8 cellular contexts compared by ENCODE assay signal in genomic region chr4:166067915-166068314, GRCh38.
"Had no signal": no experiment of that assay in that cellular context is flagged by ENCODE, and none has a peak within 500 bp of the region (broad histone marks: within the 10 kb centered on the region; RNA-seq: fewer than 3 reads in every experiment).

No MANE protein-coding gene starts in this region.

- H3K9ac ChIP-seq: GM23248 had no signal

- H3K4me3 ChIP-seq: GM23248, GM23338, HAP-1 had no signal

- H3K36me3 ChIP-seq: HAP-1 had no signal

- H2AFZ ChIP-seq: GM23248, GM23338 had no signal

- H3K4me1 ChIP-seq: HAP-1 had no signal

- DNase-seq: GM23248, GOT3, H7, H9, HCEC 1CT, HFFc6 had no signal

- H3K9me3 ChIP-seq: HAP-1 had no signal

- H3K27ac ChIP-seq: GM23248 had no signal

- ATAC-seq: GM23338 had no signal

- H3K4me2 ChIP-seq: GM23338 had no signal
